10 cellular contexts compared by ENCODE assay signal in the genomic region with DNA sequence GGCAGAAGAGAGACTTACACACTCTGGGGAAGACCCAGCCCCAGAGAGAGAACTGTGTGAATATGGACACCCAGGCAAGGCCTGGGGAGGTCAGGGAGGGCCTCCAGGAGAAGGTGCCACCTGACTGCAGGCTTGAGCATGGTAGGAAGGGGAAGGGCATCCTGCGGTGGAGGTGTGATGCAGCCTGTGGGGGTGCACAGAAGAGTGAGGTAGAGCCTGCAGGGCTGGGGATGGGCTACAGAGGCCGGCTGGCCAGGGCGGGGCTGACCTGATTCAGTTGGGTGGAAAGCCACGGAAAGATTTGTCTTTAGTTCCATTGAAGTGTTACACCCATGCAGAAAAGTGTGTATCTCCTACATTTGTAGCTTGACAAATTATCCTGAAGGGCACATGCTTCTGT. TPM values are rescaled to one million over a fixed set of nuclear protein-coding genes. Genes with fewer than 3 reads are reported as not detected.
DNase-seq lines count a peak whose midpoint lies in the region; ATAC-seq and TF ChIP-seq lines count a peak whose summit lies in the region.
"Had no signal": no experiment of that assay in that cellular context is flagged by ENCODE, and none has a peak within 500 bp of the region (broad histone marks: within the 10 kb centered on the region; RNA-seq: fewer than 3 reads in every experiment).

No MANE protein-coding gene starts in this region.

- 90% methylated on average over 4 of the region's 4 CpGs for WGBS in esophagus muscularis mucosa
- 62 to 74% methylated on average over 4 of the region's 4 CpGs for WGBS in upper lobe of left lung, 2 donors

- TF ChIP-seq CTCF in left ventricle myocardium inferior (IDR thresholded peaks at IDR 0.05; ENCODE audit: borderline replicate concordance) (no peak), esophagus muscularis mucosa (IDR thresholded peaks at IDR 0.05) (no peak), upper lobe of left lung (IDR thresholded peaks at IDR 0.05) (no peak)

- H3K36me3 ChIP-seq in left ventricle myocardium inferior (peaks cover 28% of the 10 kb centered on the region), esophagus muscularis mucosa (peaks cover 4 to 35% (median 29%) of the 10 kb centered on the region in 4 donors), upper lobe of left lung (peaks cover 0 to 33% (median 19%) of the 10 kb centered on the region in 4 donors)

- peak overlapping the region; percentile 91 for H3K27ac ChIP-seq in left ventricle myocardium inferior (replicated peaks)
- peak overlapping the region in 3 of 4 donors; percentile 77 to 87 (median 86) for H3K27ac ChIP-seq in esophagus muscularis mucosa (replicated peaks in 1 of 4)
- H3K27ac ChIP-seq in upper lobe of left lung, result peak overlapping the region in 3 of 4 donors; percentile 42 to 56 (median 51)
- H3K27ac ChIP-seq: hepatocyte had no signal

- peaks cover 98% of the 10 kb centered on the region for H3K4me1 ChIP-seq in left ventricle myocardium inferior
- H3K4me1 ChIP-seq in esophagus muscularis mucosa, result peaks cover 75 to 98% (median 86%) of the 10 kb centered on the region in 4 donors
- H3K4me1 ChIP-seq in upper lobe of left lung, result peaks cover 53 to 78% (median 69%) of the 10 kb centered on the region in 4 donors

- TF ChIP-seq POLR2A in esophagus muscularis mucosa (IDR thresholded peaks at IDR 0.05; ENCODE audit: low read depth) (no peak), upper lobe of left lung (IDR thresholded peaks at IDR 0.05) (no peak)

- H3K4me3 ChIP-seq in left ventricle myocardium inferior, result peak overlapping the region; percentile 13
- H3K4me3 ChIP-seq in esophagus muscularis mucosa, result no peak overlapping the region
- H3K4me3 ChIP-seq in upper lobe of left lung, result no peak overlapping the region
- H3K4me3 ChIP-seq: hepatocyte had no signal

- no peak for ATAC-seq in left ventricle myocardium superior
- peak; percentile 44 for ATAC-seq in HG03066 (IDR thresholded peaks at IDR 0.05; ENCODE audit: low read depth, unreplicated experiment)
- ATAC-seq in upper lobe of left lung (ENCODE audit: low FRiP score in 2 of 2), result no peak
- no peak for ATAC-seq in GM21360 (IDR thresholded peaks at IDR 0.05; ENCODE audit: unreplicated experiment)

- intact Hi-C loops in left ventricle myocardium inferior (cut with micrococcal nuclease) (no loop called here), left ventricle myocardium superior (cut with micrococcal nuclease) (no loop called here), esophagus muscularis mucosa (cut with DNase I) (no loop called here)

- DNase-seq in left ventricle myocardium inferior, result no peak
- no peak for DNase-seq in left ventricle myocardium superior
- no peak for DNase-seq in esophagus muscularis mucosa (ENCODE audit: extremely low spot score)
- no peak for DNase-seq in upper lobe of left lung
- no peak for DNase-seq in NCI-H2107 treated with DMSO at 0.1 percent for 48 hours (lab: John Stamatoyannopoulos, UW; ENCODE audit: unreplicated experiment)
- no peak for DNase-seq in AG08396 (ENCODE audit: low spot score)
- DNase-seq: substantia nigra had no signal

- H3K27me3 ChIP-seq in left ventricle myocardium inferior (ENCODE audit: low read depth) (no peaks in the 10 kb centered on the region), esophagus muscularis mucosa (no peaks in the 10 kb centered on the region), upper lobe of left lung (no peaks in the 10 kb centered on the region)
- H3K27me3 ChIP-seq: hepatocyte had no signal

- H3K9me3 ChIP-seq in left ventricle myocardium inferior (replicated peaks) (no peaks in the 10 kb centered on the region), esophagus muscularis mucosa (no peaks in the 10 kb centered on the region), upper lobe of left lung (no peaks in the 10 kb centered on the region)

- TF ChIP-seq EP300 in esophagus muscularis mucosa (IDR thresholded peaks at IDR 0.05), result no peak
- no peak for TF ChIP-seq EP300 in upper lobe of left lung (IDR thresholded peaks at IDR 0.05)

RNA-seq across cellular contexts. Expression of a gene that starts 47.6 kb away (rescaled TPM):
- total RNA-seq in left ventricle myocardium inferior (55.9 TPM), left ventricle myocardium superior (49.5 TPM), esophagus muscularis mucosa (10 to 100 TPM; 48.7 to 87.2 (median 66.0) TPM), upper lobe of left lung (10 to 100 TPM; 51.0 to 99.2 (median 91.8) TPM)
